8 cellular contexts compared by ENCODE assay signal in the genomic region with DNA sequence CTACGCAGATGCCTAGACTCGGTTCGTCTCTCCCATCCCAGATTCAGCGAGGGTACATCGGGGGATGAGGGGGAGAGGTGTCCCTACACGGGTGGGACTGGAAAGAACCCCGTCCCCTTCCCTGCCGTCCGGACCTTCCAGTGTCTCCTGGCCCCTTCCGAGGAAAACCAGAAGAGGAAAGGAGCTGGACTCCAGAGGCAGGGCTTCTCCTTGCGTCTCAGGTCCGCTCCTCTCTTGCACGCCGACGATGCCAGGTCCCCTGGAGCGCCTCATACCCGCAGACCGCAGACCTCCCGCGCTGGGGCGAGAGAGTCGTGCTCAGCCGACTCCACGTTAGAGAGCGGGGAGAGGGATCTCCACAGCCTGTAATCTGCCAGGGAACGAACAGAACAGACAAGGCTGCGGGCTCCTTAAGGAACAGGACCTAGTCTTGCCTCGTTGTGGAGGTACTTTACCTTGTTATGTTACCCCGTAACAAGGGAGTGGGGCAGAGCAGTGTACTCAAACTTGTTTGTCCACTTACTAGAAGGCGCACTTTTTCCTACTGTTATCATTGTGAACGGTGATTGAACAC. TPM values are rescaled to one million over a fixed set of nuclear protein-coding genes. Genes with fewer than 3 reads are reported as not detected.
A peak's percentile ranks its signal among the peaks of the same experiment; 100 is the strongest.
DNase-seq lines count a peak whose midpoint lies in the region; ATAC-seq and TF ChIP-seq lines count a peak whose summit lies in the region.

No MANE protein-coding gene starts in this region.

- TF ChIP-seq CTCF in natural killer cell (IDR thresholded peaks at IDR 0.05), result no peak

- H3K4me1 Mint-ChIP-seq in natural killer cell, result peaks cover 29 to 35% of the 10 kb centered on the region in 2 donors

- intact Hi-C loops in natural killer cell (cut with micrococcal nuclease), result no loop called here

- ATAC-seq in HG02973 (IDR thresholded peaks at IDR 0.05; ENCODE audit: unreplicated experiment) (peak; percentile 17), esophagus mucosa (peak; percentile 34), natural killer cell (peak; percentile 38 to 51 (median 48))

- peak overlapping the region; percentile 73 to 87 for H3K27ac Mint-ChIP-seq in natural killer cell

- H3K36me3 Mint-ChIP-seq in natural killer cell, result no peaks in the 10 kb centered on the region

- peak; percentile 29 for DNase-seq in activated T-cell treated with anti-CD3 and anti-CD28 coated beads for 1 hour (ENCODE audit: low read depth)
- no peak for DNase-seq in activated T-cell treated with anti-CD3 and anti-CD28 coated beads, Interleukin-2, amount 50 U/mL, for 1 hour
- DNase-seq in NCI-H526 (lab: John Stamatoyannopoulos, UW), result peak; percentile 65 to 89
- DNase-seq in activated CD8-positive, alpha-beta memory T cell treated with anti-CD3 and anti-CD28 coated beads, Interleukin-2, amount 50 U/mL, for 48 hours, result peak; percentile 84
- peak; percentile 62 for DNase-seq in natural killer cell

- peak overlapping the region; percentile 38 for H3K27ac ChIP-seq in temporal lobe (ENCODE audit: low read depth, low read length)

- no peaks in the 10 kb centered on the region for H3K27me3 Mint-ChIP-seq in natural killer cell (ENCODE audit: low read depth in 2 of 2)

- H3K9me3 Mint-ChIP-seq in natural killer cell, result no peaks in the 10 kb centered on the region

- H3K4me3 Mint-ChIP-seq in natural killer cell, result peak overlapping the region; percentile 92

RNA-seq across cellular contexts. Expression of gene IMPDH1, which starts 0.4 kb away (rescaled TPM):
- 38.5 TPM for total RNA-seq in esophagus mucosa
- total RNA-seq in natural killer cell, result 10 to 100 TPM; 77.8 to 94.1 (median 89.6) TPM
- total RNA-seq in temporal lobe, result 22.6 TPM

RNA-seq across cellular contexts. Expression of gene HILPDA, which starts 45.5 kb away (rescaled TPM):
- total RNA-seq in esophagus mucosa, result 157 TPM
- total RNA-seq in natural killer cell, result 1 to 10 TPM; 1.9 to 5.1 (median 2.3) TPM
- total RNA-seq in temporal lobe, result 16.7 TPM

RNA-seq across cellular contexts. Expression of gene PRRT4, which starts 48.7 kb away (rescaled TPM):
- 1.3 TPM for total RNA-seq in esophagus mucosa
- total RNA-seq in natural killer cell, result under 1 TPM in 1 of 3 donors, not detected in 2; 0.42 TPM
- 3.7 TPM for total RNA-seq in temporal lobe
